11 cellular contexts compared by ENCODE assay signal in the genomic region with DNA sequence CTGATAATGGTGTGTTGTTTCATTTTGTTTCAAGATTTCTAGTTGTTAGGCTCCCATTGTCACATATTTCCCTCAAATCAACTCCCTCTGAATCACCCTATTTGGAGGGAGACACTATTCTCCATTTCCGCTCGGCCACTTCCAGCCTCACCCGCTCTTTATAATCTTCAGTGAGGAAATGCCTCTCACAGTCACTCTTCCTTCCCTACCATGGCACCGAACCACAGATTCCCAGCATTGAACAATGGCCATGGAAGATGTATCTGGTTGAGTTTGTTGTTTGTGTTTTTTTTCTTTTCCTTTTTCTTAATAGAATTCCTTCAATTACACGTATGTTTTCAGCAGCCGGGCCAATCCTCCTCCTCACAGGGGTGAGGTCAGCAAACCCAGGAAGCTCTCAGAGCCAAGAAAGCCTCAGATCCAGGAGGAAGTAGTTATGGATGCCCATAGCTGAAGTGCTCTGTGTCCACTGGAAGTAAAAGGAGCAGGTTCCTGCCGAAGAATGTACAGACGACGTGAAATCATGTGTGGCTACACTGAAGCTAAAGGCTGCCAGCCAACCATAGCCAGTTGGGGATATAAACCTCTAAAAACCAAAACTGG.
DNase-seq lines count a peak whose midpoint lies in the region; ATAC-seq, FAIRE-seq and TF ChIP-seq lines count a peak whose summit lies in the region.
"Had no signal": no experiment of that assay in that cellular context is flagged by ENCODE, and none has a peak within 500 bp of the region (broad histone marks: within the 10 kb centered on the region; RNA-seq: fewer than 3 reads in every experiment).

No MANE protein-coding gene starts in this region.

- TF ChIP-seq CTCF in liver (IDR thresholded peaks at IDR 0.05; ENCODE audit: low read depth, low read length, missing input control) (no peak), HepG2 (CRISPR knock-in tag; IDR thresholded peaks at IDR 0.05) (no peak), sigmoid colon (IDR thresholded peaks at IDR 0.05) (no peak), HFFc6 (IDR thresholded peaks at IDR 0.05) (no peak), Peyer's patch (IDR thresholded peaks at IDR 0.05) (no peak)

- TF ChIP-seq EP300 in HepG2 (IDR thresholded peaks at IDR 0.05; ENCODE audit: low read depth in 2 of 2, low read length in 2 of 2) (no peak), HepG2 (CRISPR knock-in tag; IDR thresholded peaks at IDR 0.05; ENCODE audit: borderline replicate concordance) (no peak), sigmoid colon (IDR thresholded peaks at IDR 0.05) (no peak)

- 72% methylated on average over 9 of the region's 9 CpGs for WGBS in liver
- WGBS in HepG2 (ENCODE audit: low lambda C conversion rate), result 79% methylated on average over 8 of the region's 9 CpGs
- WGBS in sigmoid colon, 2 donors, result 70 to 71% methylated on average over 9 of the region's 9 CpGs
- WGBS in aorta, 2 donors, result 37 to 38% methylated on average over 9 of the region's 9 CpGs

- no TSS peak for BruUV-seq in HepG2 (replicated peaks; lab: Mats Ljungman, UMichigan)

- H3K27me3 ChIP-seq in liver (ENCODE audit: control insufficient read depth in 4 of 4, insufficient read depth in 4 of 4, low read length in 3 of 4) (no peaks in the 10 kb centered on the region), HepG2 (ENCODE audit: control insufficient read depth in 1 of 2, insufficient read depth in 2 of 2, low read length in 2 of 2) (peaks cover 0 to 10% of the 10 kb centered on the region in 2 experiments; a peak in 3 of 5 replicates), layer of hippocampus (ENCODE audit: control insufficient read depth, insufficient read depth, low read length) (no peaks in the 10 kb centered on the region), sigmoid colon (no peaks in the 10 kb centered on the region), aorta (ENCODE audit: control insufficient read depth in 1 of 2, insufficient read depth in 2 of 2, low read length in 1 of 2) (no peaks in the 10 kb centered on the region), Peyer's patch (no peaks in the 10 kb centered on the region)

- H3K4me3 ChIP-seq in liver (ENCODE audit: low read depth in 1 of 3, low read length in 3 of 3) (no peak overlapping the region), HepG2 (replicated peaks in 1 of 3; ENCODE audit: insufficient read depth in 1 of 3, low read depth in 2 of 3, low read length in 3 of 3) (no peak overlapping the region), sigmoid colon (no peak overlapping the region), aorta (ENCODE audit: low read length in 2 of 2) (no peak overlapping the region), Peyer's patch (no peak overlapping the region)

- no peaks in the 10 kb centered on the region for H4K20me1 ChIP-seq in HepG2 (ENCODE audit: insufficient read depth, low read length)

- no peaks in the 10 kb centered on the region for H3K36me3 Mint-ChIP-seq in HFFc6 (ENCODE audit: low read depth)

- no peak for FAIRE-seq in HepG2 (lab: Jason Lieb, UNC)
- FAIRE-seq: GM18507 had no signal

- H3K4me1 ChIP-seq in liver (ENCODE audit: control insufficient read depth in 4 of 4, insufficient read depth in 4 of 4, low read length in 3 of 4), result no peaks in the 10 kb centered on the region
- H3K4me1 ChIP-seq in HepG2 (ENCODE audit: insufficient read depth, low read length), result peaks cover 14% of the 10 kb centered on the region
- H3K4me1 ChIP-seq in sigmoid colon, result peaks cover 0 to 55% (median 52%) of the 10 kb centered on the region in 4 donors
- peaks cover 0 to 6% of the 10 kb centered on the region in 2 donors for H3K4me1 ChIP-seq in aorta (ENCODE audit: control insufficient read depth in 1 of 2, insufficient read depth in 2 of 2, low read length in 2 of 2)
- peaks cover 0 to 14% (median 7%) of the 10 kb centered on the region in 4 donors for H3K4me1 ChIP-seq in Peyer's patch

- no peaks in the 10 kb centered on the region for H3K9me3 ChIP-seq in liver (ENCODE audit: control insufficient read depth in 4 of 4, low read length in 3 of 4)
- no peaks in the 10 kb centered on the region for H3K9me3 ChIP-seq in HepG2 (ENCODE audit: low read length)
- no peaks in the 10 kb centered on the region for H3K9me3 ChIP-seq in sigmoid colon
- peaks cover 2% of the 10 kb centered on the region for H3K9me3 ChIP-seq in aorta (ENCODE audit: control insufficient read depth, low read length)
- no peaks in the 10 kb centered on the region for H3K9me3 ChIP-seq in Peyer's patch
- H3K9me3 ChIP-seq: Caco-2 had no signal

- in situ Hi-C loops in HepG2 (cut with HindIII; ENCODE audit: extremely low pct_ligation_motif_present, low pct_unique_long_range_greater_than_20kb), result no loop called here

- H3K79me2 ChIP-seq in HepG2 (ENCODE audit: insufficient read depth, low read length), result no peaks in the 10 kb centered on the region

- TF ChIP-seq RAD21 in liver (IDR thresholded peaks at IDR 0.05), result peak; percentile 15 to 28
- TF ChIP-seq RAD21 in HepG2 (CRISPR knock-in tag; IDR thresholded peaks at IDR 0.05), result no peak

- H3K9ac ChIP-seq in liver (ENCODE audit: low read depth in 1 of 2, low read length in 2 of 2) (no peak overlapping the region), HepG2 (ENCODE audit: insufficient read depth, low read depth, low read length) (no peak overlapping the region)

- H2AFZ ChIP-seq in HepG2 (ENCODE audit: low read length), result no peak overlapping the region

- no peak for ATAC-seq in HepG2
- no peak for ATAC-seq in aorta (ENCODE audit: low FRiP score)

- H3K4me1 Mint-ChIP-seq in HFFc6 (ENCODE audit: low read depth), result no peaks in the 10 kb centered on the region; the same call in 1 of the 2 replicates

- POLR2A ChIA-PET in HepG2 (lab: Yijun Ruan, JAX), result no interaction called here

- TF ChIP-seq POLR2A in HepG2 (IDR thresholded peaks at IDR 0.05; ENCODE audit: insufficient read depth in 1 of 2, low read depth in 2 of 2, low read length in 2 of 2) (no peak), sigmoid colon (IDR thresholded peaks at IDR 0.05) (no peak), Peyer's patch (IDR thresholded peaks at IDR 0.05) (no peak)

- peak overlapping the region in 1 of 2 donors; percentile 37 for H3K27ac ChIP-seq in liver (ENCODE audit: low read depth in 1 of 2, low read length in 2 of 2)
- H3K27ac ChIP-seq in HepG2 (ENCODE audit: extremely low read length, insufficient read depth, low read length), result no peak overlapping the region
- peak overlapping the region; percentile 97 for H3K27ac ChIP-seq in layer of hippocampus (ENCODE audit: low read depth, low read length)
- peak overlapping the region; percentile 69 to 79 (median 72) for H3K27ac ChIP-seq in sigmoid colon
- peak overlapping the region; percentile 62 to 96 for H3K27ac ChIP-seq in aorta (ENCODE audit: low read depth in 1 of 2, low read length in 2 of 2)
- peak overlapping the region in 2 of 4 donors; percentile 3 to 49 for H3K27ac ChIP-seq in Peyer's patch

- H3K36me3 ChIP-seq in liver (ENCODE audit: control insufficient read depth in 4 of 4, insufficient read depth in 3 of 4, low read depth in 1 of 4, low read length in 3 of 4), result no peaks in the 10 kb centered on the region
- H3K36me3 ChIP-seq in HepG2 (replicated peaks in 1 of 2; ENCODE audit: control insufficient read depth in 1 of 2, insufficient read depth in 2 of 2, low read length in 2 of 2), result no peaks in the 10 kb centered on the region
- H3K36me3 ChIP-seq in sigmoid colon, result no peaks in the 10 kb centered on the region
- no peaks in the 10 kb centered on the region for H3K36me3 ChIP-seq in aorta (ENCODE audit: control insufficient read depth in 1 of 2, insufficient read depth in 2 of 2, low read length in 1 of 2)
- no peaks in the 10 kb centered on the region for H3K36me3 ChIP-seq in Peyer's patch

- no peak overlapping the region for H3K4me2 ChIP-seq in HepG2 (ENCODE audit: low read depth, low read length)

- H3K9me3 Mint-ChIP-seq in HFFc6, result no peaks in the 10 kb centered on the region; the same call in none of the 2 replicates

- DNase-seq in HepG2 (ENCODE audit: low spot score) (no peak), sigmoid colon (no peak), aorta (no peak), HFFc6 (no peak), Peyer's patch (no peak), NCI-H526 (lab: John Stamatoyannopoulos, UW) (no peak)
- DNase-seq: Caco-2 had no signal

- peaks cover 2% of the 10 kb centered on the region for H3K27me3 Mint-ChIP-seq in HFFc6 (ENCODE audit: insufficient read depth)
- H3K27me3 Mint-ChIP-seq: stimulated activated naive CD8-positive, alpha-beta T cell treated with anti-CD3 and anti-CD28 coated beads, Interleukin-15, Interleukin-2, amounts not matched to agents 100 ng/mL and 50 ng/mL, for 24 hours had no signal

- intact Hi-C loops in HepG2 (cut with micrococcal nuclease; ENCODE audit: unreplicated experiment) (no loop called here), sigmoid colon (cut with DNase I) (loop anchor here (5.0 to 10.0 kb wide), 2 partner anchors 120 to 473 kb away; partner anchors contain the start of gene FOXO1), aorta (cut with DNase I) (loop anchor here (5.0 kb wide), 4 partner anchors 43 to 278 kb away; no protein-coding TSS in a partner anchor)

- H3K4me3 Mint-ChIP-seq in HFFc6, result no peak overlapping the region
- H3K4me3 Mint-ChIP-seq: stimulated activated naive CD8-positive, alpha-beta T cell treated with anti-CD3 and anti-CD28 coated beads, Interleukin-15, Interleukin-2, amounts not matched to agents 100 ng/mL and 50 ng/mL, for 24 hours had no signal

- no peak overlapping the region for H3K27ac Mint-ChIP-seq in HFFc6
- H3K27ac Mint-ChIP-seq: stimulated activated naive CD8-positive, alpha-beta T cell treated with anti-CD3 and anti-CD28 coated beads, Interleukin-15, Interleukin-2, amounts not matched to agents 100 ng/mL and 50 ng/mL, for 24 hours had no signal

- CTCF ChIA-PET in HepG2 (lab: Yijun Ruan, JAX; ENCODE audit: low intra/inter-chr PET ratio, low total read pairs), result no interaction called here

TF ChIP-seq in liver, 16 proteins besides CTCF, POLR2A, EP300 and RAD21:
- no peak for TF ChIP-seq FOXA2 (IDR thresholded peaks at IDR 0.05)
- peak; percentile 65 for TF ChIP-seq NR2F2 (IDR thresholded peaks at IDR 0.05)

TF ChIP-seq in HepG2, 621 proteins besides CTCF, POLR2A, EP300 and RAD21 (continues in another document):
- TF ChIP-seq ZNF672 (CRISPR knock-in tag; IDR thresholded peaks at IDR 0.05), result no peak
- no peak for TF ChIP-seq ZNF841 (CRISPR knock-in tag; IDR thresholded peaks at IDR 0.05; ENCODE audit: borderline replicate concordance)
- no peak for TF ChIP-seq ATF7 (IDR thresholded peaks at IDR 0.05)
- no peak for TF ChIP-seq ATF7 (CRISPR knock-in tag; IDR thresholded peaks at IDR 0.05)
- no peak for TF ChIP-seq SKI (IDR thresholded peaks at IDR 0.05; ENCODE audit: partially characterized antibody)
- TF ChIP-seq, protein P1, sequence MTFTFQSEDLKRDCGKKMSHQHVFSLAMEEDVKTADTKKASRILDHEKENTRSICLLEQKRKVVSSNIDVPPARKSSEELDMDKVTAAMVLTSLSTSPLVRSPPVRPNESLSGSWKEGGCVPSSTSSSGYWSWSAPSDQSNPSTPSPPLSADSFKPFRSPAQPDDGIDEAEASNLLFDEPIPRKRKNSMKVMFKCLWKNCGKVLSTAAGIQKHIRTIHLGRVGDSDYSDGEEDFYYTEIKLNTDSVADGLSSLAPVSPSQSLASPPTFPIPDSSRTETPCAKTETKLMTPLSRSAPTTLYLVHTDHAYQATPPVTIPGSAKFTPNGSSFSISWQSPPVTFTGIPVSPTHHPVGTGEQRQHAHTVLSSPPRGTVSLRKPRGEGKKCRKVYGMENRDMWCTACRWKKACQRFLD (CRISPR knock-in tag; IDR thresholded peaks at IDR 0.05; ENCODE audit: borderline replicate concordance), result no peak
